Comparison of ENCODE assay signal across 1 cellular context in the genomic region with DNA sequence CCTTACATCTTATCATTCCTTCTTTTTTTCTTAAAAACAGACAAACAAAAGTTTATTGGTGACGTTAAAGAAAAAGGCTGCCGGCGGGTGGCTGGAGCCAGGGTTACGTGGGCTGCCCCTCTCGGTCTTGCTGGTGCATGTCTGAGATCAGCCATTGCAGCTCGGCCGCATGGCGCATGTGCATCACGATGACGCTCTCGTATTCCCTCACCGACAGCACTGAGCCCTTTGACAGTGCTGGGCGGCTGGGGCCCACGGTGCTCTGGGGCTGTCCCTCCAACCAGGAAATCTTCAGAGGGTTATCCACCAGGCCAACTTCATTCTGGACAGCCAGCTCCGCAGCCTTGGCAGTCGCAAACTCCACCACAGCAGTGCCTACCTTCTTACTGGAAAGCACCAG.
A peak's percentile ranks its signal among the peaks of the same experiment; 100 is the strongest.
TF ChIP-seq lines count a peak whose summit lies in the region.

No MANE protein-coding gene starts in this region.

TF ChIP-seq in K562, 482 proteins besides CTCF, POLR2A, EP300 and RAD21 (continued from another document):
- TF ChIP-seq, protein P1, sequence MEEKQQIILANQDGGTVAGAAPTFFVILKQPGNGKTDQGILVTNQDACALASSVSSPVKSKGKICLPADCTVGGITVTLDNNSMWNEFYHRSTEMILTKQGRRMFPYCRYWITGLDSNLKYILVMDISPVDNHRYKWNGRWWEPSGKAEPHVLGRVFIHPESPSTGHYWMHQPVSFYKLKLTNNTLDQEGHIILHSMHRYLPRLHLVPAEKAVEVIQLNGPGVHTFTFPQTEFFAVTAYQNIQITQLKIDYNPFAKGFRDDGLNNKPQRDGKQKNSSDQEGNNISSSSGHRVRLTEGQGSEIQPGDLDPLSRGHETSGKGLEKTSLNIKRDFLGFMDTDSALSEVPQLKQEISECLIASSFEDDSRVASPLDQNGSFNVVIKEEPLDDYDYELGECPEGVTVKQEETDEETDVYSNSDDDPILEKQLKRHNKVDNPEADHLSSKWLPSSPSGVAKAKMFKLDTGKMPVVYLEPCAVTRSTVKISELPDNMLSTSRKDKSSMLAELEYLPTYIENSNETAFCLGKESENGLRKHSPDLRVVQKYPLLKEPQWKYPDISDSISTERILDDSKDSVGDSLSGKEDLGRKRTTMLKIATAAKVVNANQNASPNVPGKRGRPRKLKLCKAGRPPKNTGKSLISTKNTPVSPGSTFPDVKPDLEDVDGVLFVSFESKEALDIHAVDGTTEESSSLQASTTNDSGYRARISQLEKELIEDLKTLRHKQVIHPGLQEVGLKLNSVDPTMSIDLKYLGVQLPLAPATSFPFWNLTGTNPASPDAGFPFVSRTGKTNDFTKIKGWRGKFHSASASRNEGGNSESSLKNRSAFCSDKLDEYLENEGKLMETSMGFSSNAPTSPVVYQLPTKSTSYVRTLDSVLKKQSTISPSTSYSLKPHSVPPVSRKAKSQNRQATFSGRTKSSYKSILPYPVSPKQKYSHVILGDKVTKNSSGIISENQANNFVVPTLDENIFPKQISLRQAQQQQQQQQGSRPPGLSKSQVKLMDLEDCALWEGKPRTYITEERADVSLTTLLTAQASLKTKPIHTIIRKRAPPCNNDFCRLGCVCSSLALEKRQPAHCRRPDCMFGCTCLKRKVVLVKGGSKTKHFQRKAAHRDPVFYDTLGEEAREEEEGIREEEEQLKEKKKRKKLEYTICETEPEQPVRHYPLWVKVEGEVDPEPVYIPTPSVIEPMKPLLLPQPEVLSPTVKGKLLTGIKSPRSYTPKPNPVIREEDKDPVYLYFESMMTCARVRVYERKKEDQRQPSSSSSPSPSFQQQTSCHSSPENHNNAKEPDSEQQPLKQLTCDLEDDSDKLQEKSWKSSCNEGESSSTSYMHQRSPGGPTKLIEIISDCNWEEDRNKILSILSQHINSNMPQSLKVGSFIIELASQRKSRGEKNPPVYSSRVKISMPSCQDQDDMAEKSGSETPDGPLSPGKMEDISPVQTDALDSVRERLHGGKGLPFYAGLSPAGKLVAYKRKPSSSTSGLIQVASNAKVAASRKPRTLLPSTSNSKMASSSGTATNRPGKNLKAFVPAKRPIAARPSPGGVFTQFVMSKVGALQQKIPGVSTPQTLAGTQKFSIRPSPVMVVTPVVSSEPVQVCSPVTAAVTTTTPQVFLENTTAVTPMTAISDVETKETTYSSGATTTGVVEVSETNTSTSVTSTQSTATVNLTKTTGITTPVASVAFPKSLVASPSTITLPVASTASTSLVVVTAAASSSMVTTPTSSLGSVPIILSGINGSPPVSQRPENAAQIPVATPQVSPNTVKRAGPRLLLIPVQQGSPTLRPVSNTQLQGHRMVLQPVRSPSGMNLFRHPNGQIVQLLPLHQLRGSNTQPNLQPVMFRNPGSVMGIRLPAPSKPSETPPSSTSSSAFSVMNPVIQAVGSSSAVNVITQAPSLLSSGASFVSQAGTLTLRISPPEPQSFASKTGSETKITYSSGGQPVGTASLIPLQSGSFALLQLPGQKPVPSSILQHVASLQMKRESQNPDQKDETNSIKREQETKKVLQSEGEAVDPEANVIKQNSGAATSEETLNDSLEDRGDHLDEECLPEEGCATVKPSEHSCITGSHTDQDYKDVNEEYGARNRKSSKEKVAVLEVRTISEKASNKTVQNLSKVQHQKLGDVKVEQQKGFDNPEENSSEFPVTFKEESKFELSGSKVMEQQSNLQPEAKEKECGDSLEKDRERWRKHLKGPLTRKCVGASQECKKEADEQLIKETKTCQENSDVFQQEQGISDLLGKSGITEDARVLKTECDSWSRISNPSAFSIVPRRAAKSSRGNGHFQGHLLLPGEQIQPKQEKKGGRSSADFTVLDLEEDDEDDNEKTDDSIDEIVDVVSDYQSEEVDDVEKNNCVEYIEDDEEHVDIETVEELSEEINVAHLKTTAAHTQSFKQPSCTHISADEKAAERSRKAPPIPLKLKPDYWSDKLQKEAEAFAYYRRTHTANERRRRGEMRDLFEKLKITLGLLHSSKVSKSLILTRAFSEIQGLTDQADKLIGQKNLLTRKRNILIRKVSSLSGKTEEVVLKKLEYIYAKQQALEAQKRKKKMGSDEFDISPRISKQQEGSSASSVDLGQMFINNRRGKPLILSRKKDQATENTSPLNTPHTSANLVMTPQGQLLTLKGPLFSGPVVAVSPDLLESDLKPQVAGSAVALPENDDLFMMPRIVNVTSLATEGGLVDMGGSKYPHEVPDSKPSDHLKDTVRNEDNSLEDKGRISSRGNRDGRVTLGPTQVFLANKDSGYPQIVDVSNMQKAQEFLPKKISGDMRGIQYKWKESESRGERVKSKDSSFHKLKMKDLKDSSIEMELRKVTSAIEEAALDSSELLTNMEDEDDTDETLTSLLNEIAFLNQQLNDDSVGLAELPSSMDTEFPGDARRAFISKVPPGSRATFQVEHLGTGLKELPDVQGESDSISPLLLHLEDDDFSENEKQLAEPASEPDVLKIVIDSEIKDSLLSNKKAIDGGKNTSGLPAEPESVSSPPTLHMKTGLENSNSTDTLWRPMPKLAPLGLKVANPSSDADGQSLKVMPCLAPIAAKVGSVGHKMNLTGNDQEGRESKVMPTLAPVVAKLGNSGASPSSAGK (IDR thresholded peaks at IDR 0.05), result peak; percentile 40; the same call in 1 of the 2 replicates
- peak; percentile 39; the same call in 1 of the 2 replicates for TF ChIP-seq RBFOX2 (IDR thresholded peaks at IDR 0.05; ENCODE audit: low read depth, low read length)
TF ChIP-seq in K562: peak in this region for 6.
